In genomic region chr1:86508583-86508969, GRCh38 we compare ENCODE assay signal across 14 cellular contexts. TPM values are rescaled to one million over a fixed set of nuclear protein-coding genes. Genes with fewer than 3 reads are reported as not detected.
"Had no signal": no experiment of that assay in that cellular context is flagged by ENCODE, and none has a peak within 500 bp of the region (broad histone marks: within the 10 kb centered on the region; RNA-seq: fewer than 3 reads in every experiment).

No MANE protein-coding gene starts in this region.

- H3K4me3 ChIP-seq: body of pancreas, lower lobe of right lung, spleen had no signal

- H3K4me1 ChIP-seq: body of pancreas had no signal

- DNase-seq: activated naive CD4-positive, alpha-beta T cell treated with anti-CD3 and anti-CD28 coated beads, Interleukin-2, amount 50 U/mL, for 16 hours; body of pancreas; cerebellar nuclear complex; foreskin keratinocyte; lower lobe of right lung; posterior cingulate gyrus; right cardiac atrium; spleen; stimulated activated CD4-positive, alpha-beta T cell treated with anti-CD3 and anti-CD28 coated beads, Interleukin-2, amount 100 ng/mL, for 24 hours; stimulated activated naive B cell treated with anti-CD40 and anti-IgM and Interleukin-4, amounts not matched to agents 10 μg/mL and 1 μg/mL and 100 μg/mL, for 72 hours had no signal

- H3K9me3 ChIP-seq: body of pancreas, lower lobe of right lung, spleen had no signal

- H3K36me3 ChIP-seq: lower lobe of right lung, spleen had no signal

- H3K27ac ChIP-seq: body of pancreas, foreskin keratinocyte, lower lobe of right lung, spleen had no signal

- H3K27me3 ChIP-seq: body of pancreas, foreskin keratinocyte had no signal

RNA-seq across cellular contexts. Expression of gene CLCA4, which starts 38.3 kb away (rescaled TPM):
- total RNA-seq: activated T-helper 2 cell treated with anti-CD3 and anti-CD28 coated beads, Interferon-gamma antibody, Interleukin-2, Interleukin-4, amounts not matched to agents 10 μg/mL and 5 μg/mL and 100 μg/mL, durations not matched to agents 14 hours and 24 hours and 36 hours; body of pancreas; dermis blood vessel endothelial cell; epithelial cell of proximal tubule; foreskin keratinocyte; left cardiac atrium; lower lobe of right lung had no signal

RNA-seq across cellular contexts. Expression of gene CLCA1, which starts 39.8 kb away (rescaled TPM):
- total RNA-seq: activated T-helper 2 cell treated with anti-CD3 and anti-CD28 coated beads, Interferon-gamma antibody, Interleukin-2, Interleukin-4, amounts not matched to agents 10 μg/mL and 5 μg/mL and 100 μg/mL, durations not matched to agents 14 hours and 24 hours and 36 hours; body of pancreas; dermis blood vessel endothelial cell; epithelial cell of proximal tubule; foreskin keratinocyte; left cardiac atrium; lower lobe of right lung; right cardiac atrium; spleen had no signal
